ENCODE assay signal across 8 cellular contexts in the genomic region with DNA sequence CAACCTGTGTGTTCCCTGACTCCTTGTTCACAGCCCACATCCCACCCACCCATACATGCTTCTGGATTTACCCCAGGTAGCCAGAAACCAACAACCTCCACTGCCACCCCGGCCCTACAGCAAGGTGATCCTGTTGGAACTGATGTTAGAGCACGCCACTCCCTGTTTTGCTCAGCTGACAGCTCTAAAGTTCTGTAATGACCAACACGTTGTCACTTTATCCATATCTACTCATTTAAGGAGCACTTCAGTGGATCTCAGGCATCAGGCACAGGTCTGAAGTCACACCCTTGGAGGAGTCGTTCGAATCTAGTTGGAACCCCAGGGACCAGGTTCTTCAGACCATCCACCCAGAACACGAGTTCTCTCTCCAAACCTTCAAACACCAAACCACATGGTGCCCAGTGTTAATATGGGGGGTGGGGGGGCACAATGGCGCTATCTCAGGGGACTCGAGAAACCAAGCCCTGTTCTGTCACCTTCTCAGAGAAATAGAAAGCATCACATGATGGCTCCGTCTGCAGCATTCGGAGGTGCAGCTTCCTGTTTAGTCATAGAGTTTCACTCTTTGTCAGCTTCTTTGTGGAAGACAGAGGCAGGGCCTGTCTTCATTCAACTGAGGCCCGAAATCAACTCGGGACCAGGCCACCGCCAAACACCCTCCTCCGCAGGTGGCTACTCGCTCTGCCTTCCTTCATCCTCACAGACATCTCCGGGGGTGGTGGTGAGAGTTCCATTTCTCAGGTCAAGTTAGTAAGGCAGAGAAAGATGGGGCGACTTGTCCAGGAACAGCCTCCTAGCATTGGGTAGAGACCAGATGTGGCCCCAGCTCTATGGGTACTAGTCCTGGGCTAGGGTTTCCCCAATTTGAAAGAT.
A peak's percentile ranks its signal among the peaks of the same experiment; 100 is the strongest.
DNase-seq lines count a peak whose midpoint lies in the region; ATAC-seq and TF ChIP-seq lines count a peak whose summit lies in the region.

No MANE protein-coding gene starts in this region.

- CTCF ChIA-PET in Calu3 (lab: Charles Lee) = no interaction called here

- no peaks in the 10 kb centered on the region for H3K9me3 Mint-ChIP-seq in stimulated activated naive CD8-positive, alpha-beta T cell treated with anti-CD3 and anti-CD28 coated beads, Interleukin-15, Interleukin-2, amounts not matched to agents 100 ng/mL and 50 ng/mL, for 24 hours
- no peaks in the 10 kb centered on the region for H3K9me3 Mint-ChIP-seq in Calu3 (ENCODE audit: low read depth, unreplicated experiment)

- H3K27ac Mint-ChIP-seq in stimulated activated naive CD8-positive, alpha-beta T cell treated with anti-CD3 and anti-CD28 coated beads, Interleukin-15, Interleukin-2, amounts not matched to agents 100 ng/mL and 50 ng/mL, for 24 hours = peak overlapping the region; percentile 99
- no peak overlapping the region for H3K27ac Mint-ChIP-seq in Calu3 (ENCODE audit: unreplicated experiment)

- DNase-seq in activated CD4-positive, alpha-beta T cell treated with anti-CD3 and anti-CD28 coated beads for 24 hours (ENCODE audit: low read depth in 2 of 2) = peak; percentile 54 to 55
- DNase-seq in foreskin melanocyte (peak; percentile 25), Calu3 (no peak), KG1 (lab: John Stamatoyannopoulos, UW) (no peak), NCI-H446 treated with DMSO at 0.1 percent for 48 hours (lab: John Stamatoyannopoulos, UW) (no peak)

- peaks cover 75% of the 10 kb centered on the region for H3K36me3 Mint-ChIP-seq in stimulated activated naive CD8-positive, alpha-beta T cell treated with anti-CD3 and anti-CD28 coated beads, Interleukin-15, Interleukin-2, amounts not matched to agents 100 ng/mL and 50 ng/mL, for 24 hours (ENCODE audit: low read depth)
- no peaks in the 10 kb centered on the region for H3K36me3 Mint-ChIP-seq in Calu3 (ENCODE audit: insufficient read depth, unreplicated experiment)

- H3K4me3 Mint-ChIP-seq in stimulated activated naive CD8-positive, alpha-beta T cell treated with anti-CD3 and anti-CD28 coated beads, Interleukin-15, Interleukin-2, amounts not matched to agents 100 ng/mL and 50 ng/mL, for 24 hours = peak overlapping the region; percentile 63
- no peak overlapping the region for H3K4me3 Mint-ChIP-seq in Calu3 (ENCODE audit: low read depth, unreplicated experiment)

- intact Hi-C loops in Calu3 (cut with micrococcal nuclease; ENCODE audit: unreplicated experiment) = no loop called here

- peaks cover 72% of the 10 kb centered on the region for H3K4me1 Mint-ChIP-seq in stimulated activated naive CD8-positive, alpha-beta T cell treated with anti-CD3 and anti-CD28 coated beads, Interleukin-15, Interleukin-2, amounts not matched to agents 100 ng/mL and 50 ng/mL, for 24 hours (ENCODE audit: low read depth)
- H3K4me1 Mint-ChIP-seq in Calu3 (ENCODE audit: low read depth, unreplicated experiment) = no peaks in the 10 kb centered on the region

- ATAC-seq in GM19025 (IDR thresholded peaks at IDR 0.05; ENCODE audit: low read depth, unreplicated experiment) = peak; percentile 57
- ATAC-seq in HG03066 (IDR thresholded peaks at IDR 0.05; ENCODE audit: low read depth, unreplicated experiment) = peak; percentile 64

- no peak for TF ChIP-seq CTCF in Calu3 (IDR thresholded peaks at IDR 0.05; ENCODE audit: unreplicated experiment)

- no TSS peak for BruUV-seq in Calu3 (replicated peaks; lab: Mats Ljungman, UMichigan)

- no peaks in the 10 kb centered on the region for H3K27me3 Mint-ChIP-seq in stimulated activated naive CD8-positive, alpha-beta T cell treated with anti-CD3 and anti-CD28 coated beads, Interleukin-15, Interleukin-2, amounts not matched to agents 100 ng/mL and 50 ng/mL, for 24 hours
- no peaks in the 10 kb centered on the region for H3K27me3 Mint-ChIP-seq in Calu3 (ENCODE audit: unreplicated experiment)

Comparison
In these comparisons a context has a peak if more than half of its experiments do, and no peak if none do; other contexts are left out.
1. DNase-seq: peak in activated CD4-positive, alpha-beta T cell treated with anti-CD3 and anti-CD28 coated beads for 24 hours (2 of 2) and foreskin melanocyte (single experiment); none in Calu3 (single experiment), KG1 (single experiment) and NCI-H446 treated with DMSO at 0.1 percent for 48 hours (single experiment).